ENCODE assay signal across 1 cellular context in genomic region chr12:55922126-55922525, GRCh38.
TF ChIP-seq lines count a peak whose summit lies in the region.

No MANE protein-coding gene starts in this region.

TF ChIP-seq in WTC11, 78 proteins besides CTCF, POLR2A, EP300 and RAD21:
- no peak for TF ChIP-seq JAZF1 (CRISPR knock-in tag; IDR thresholded peaks at IDR 0.05)
- no peak for TF ChIP-seq AR (CRISPR knock-in tag; IDR thresholded peaks at IDR 0.05)
- no peak for TF ChIP-seq ZNF416 (CRISPR knock-in tag; IDR thresholded peaks at IDR 0.05)
- TF ChIP-seq PREB (CRISPR knock-in tag; IDR thresholded peaks at IDR 0.05; ENCODE audit: borderline replicate concordance): no peak
- TF ChIP-seq ZNF423 (CRISPR knock-in tag; IDR thresholded peaks at IDR 0.05): no peak
- no peak for TF ChIP-seq ZNF396 (CRISPR knock-in tag; IDR thresholded peaks at IDR 0.05; ENCODE audit: borderline replicate concordance)
- no peak for TF ChIP-seq ZNF532 (CRISPR knock-in tag; IDR thresholded peaks at IDR 0.05; ENCODE audit: borderline replicate concordance)
- no peak for TF ChIP-seq ZNF263 (CRISPR knock-in tag; IDR thresholded peaks at IDR 0.05; ENCODE audit: low read depth)
- no peak for TF ChIP-seq ZNF121 (CRISPR knock-in tag; IDR thresholded peaks at IDR 0.05)
- TF ChIP-seq ZNF232 (CRISPR knock-in tag; IDR thresholded peaks at IDR 0.05): no peak
- TF ChIP-seq TP53 (CRISPR knock-in tag; IDR thresholded peaks at IDR 0.05): no peak
- TF ChIP-seq NFE2L1 (CRISPR knock-in tag; IDR thresholded peaks at IDR 0.05): no peak
